ENCODE assay signal across 1 cellular context in genomic region chr1:18794561-18794960, GRCh38.
TF ChIP-seq lines count a peak whose summit lies in the region.

No MANE protein-coding gene starts in this region.

TF ChIP-seq in HepG2, 621 proteins besides CTCF, POLR2A, EP300 and RAD21 (continued from another document):
- TF ChIP-seq STAT6 (CRISPR knock-in tag; IDR thresholded peaks at IDR 0.05; ENCODE audit: borderline replicate concordance): no peak
- no peak for TF ChIP-seq ZNF367 (CRISPR knock-in tag; IDR thresholded peaks at IDR 0.05; ENCODE audit: borderline replicate concordance)
- no peak for TF ChIP-seq ZNF446 (CRISPR knock-in tag; IDR thresholded peaks at IDR 0.05)
TF ChIP-seq in HepG2: peak in this region for 0.
